12 cellular contexts compared by ENCODE assay signal in genomic region chr4:119735136-119735770, GRCh38.
DNase-seq lines count a peak whose midpoint lies in the region; ATAC-seq and TF ChIP-seq lines count a peak whose summit lies in the region.
"Had no signal": no experiment of that assay in that cellular context is flagged by ENCODE, and none has a peak within 500 bp of the region (broad histone marks: within the 10 kb centered on the region; RNA-seq: fewer than 3 reads in every experiment).

No MANE protein-coding gene starts in this region.

- H3K4me3 ChIP-seq in fibroblast of villous mesenchyme (ENCODE audit: low read depth, low read length) (no peak overlapping the region), suprapubic skin (no peak overlapping the region)

- H3K9me3 Mint-ChIP-seq in progenitor cell of endocrine pancreas (ENCODE audit: low read depth): peaks cover 6% of the 10 kb centered on the region
- H3K9me3 Mint-ChIP-seq: CD4-positive, CD25-positive, alpha-beta regulatory T cell; naive thymus-derived CD4-positive, alpha-beta T cell had no signal

- no peak overlapping the region for H3K27ac ChIP-seq in suprapubic skin

- H3K4me1 ChIP-seq in suprapubic skin: no peaks in the 10 kb centered on the region

- WGBS in suprapubic skin: 72% methylated on average over 2 of the region's 2 CpGs

- H3K4me1 Mint-ChIP-seq in progenitor cell of endocrine pancreas (ENCODE audit: low read depth): peaks cover 45% of the 10 kb centered on the region
- H3K4me1 Mint-ChIP-seq: CD4-positive, CD25-positive, alpha-beta regulatory T cell; naive thymus-derived CD4-positive, alpha-beta T cell had no signal

- peak overlapping the region; percentile 50 for H3K27ac Mint-ChIP-seq in progenitor cell of endocrine pancreas
- H3K27ac Mint-ChIP-seq: CD4-positive, CD25-positive, alpha-beta regulatory T cell; naive thymus-derived CD4-positive, alpha-beta T cell had no signal

- H3K27me3 Mint-ChIP-seq in progenitor cell of endocrine pancreas: no peaks in the 10 kb centered on the region

- no peaks in the 10 kb centered on the region for H3K9me3 ChIP-seq in suprapubic skin

- H3K36me3 Mint-ChIP-seq in progenitor cell of endocrine pancreas (ENCODE audit: insufficient read depth): no peaks in the 10 kb centered on the region
- H3K36me3 Mint-ChIP-seq: CD4-positive, CD25-positive, alpha-beta regulatory T cell; naive thymus-derived CD4-positive, alpha-beta T cell had no signal

- TF ChIP-seq CTCF in fibroblast of villous mesenchyme (IDR thresholded peaks at IDR 0.05; ENCODE audit: insufficient read depth, low read depth, low read length) (no peak), progenitor cell of endocrine pancreas (IDR thresholded peaks at IDR 0.05; ENCODE audit: unreplicated experiment) (no peak), suprapubic skin (IDR thresholded peaks at IDR 0.05) (no peak)

- no peak for TF ChIP-seq POLR2A in suprapubic skin (IDR thresholded peaks at IDR 0.05)

- in situ Hi-C loops in Caki2 (cut with HindIII; ENCODE audit: low pct_unique_long_range_greater_than_20kb, low sequenced_read_pairs): no loop called here

- TF ChIP-seq EP300 in suprapubic skin (IDR thresholded peaks at IDR 0.05): no peak

- ATAC-seq in SK-N-SH treated with all-trans-retinoic acid at 6 μM for 48 hours (peak; percentile 90), HG02759 (IDR thresholded peaks at IDR 0.05; ENCODE audit: unreplicated experiment) (no peak), HG02885 (IDR thresholded peaks at IDR 0.05; ENCODE audit: poor library complexity, unreplicated experiment) (no peak)
- ATAC-seq: naive thymus-derived CD4-positive, alpha-beta T cell had no signal

- DNase-seq in Caki2 (ENCODE audit: low read depth): peak; percentile 51
- peak; percentile 99 for DNase-seq in fibroblast of villous mesenchyme (ENCODE audit: low read depth)
- no peak for DNase-seq in progenitor cell of endocrine pancreas (ENCODE audit: low spot score, unreplicated experiment)
- DNase-seq in NCI-H1092 treated with DMSO at 0.1 percent for 48 hours (lab: John Stamatoyannopoulos, UW): no peak
- DNase-seq in suprapubic skin (ENCODE audit: low spot score in 2 of 2): no peak
- DNase-seq: CD4-positive, CD25-positive, alpha-beta regulatory T cell; naive thymus-derived CD4-positive, alpha-beta T cell; NCI-H446 treated with DMSO at 0.1 percent for 48 hours; T1000 had no signal

- no peaks in the 10 kb centered on the region for H3K27me3 ChIP-seq in suprapubic skin

- no peaks in the 10 kb centered on the region for H3K36me3 ChIP-seq in suprapubic skin

- no peak overlapping the region for H3K4me3 Mint-ChIP-seq in progenitor cell of endocrine pancreas (ENCODE audit: low read depth)
- H3K4me3 Mint-ChIP-seq: CD4-positive, CD25-positive, alpha-beta regulatory T cell; naive thymus-derived CD4-positive, alpha-beta T cell had no signal

TF ChIP-seq in SK-N-SH treated with all-trans-retinoic acid at 6 μM for 48 hours, 23 proteins besides CTCF, POLR2A, EP300 and RAD21:
- TF ChIP-seq ISL1 (CRISPR knock-in tag; IDR thresholded peaks at IDR 0.05): peak; percentile 24; the same call in 1 of the 2 replicates
- no peak for TF ChIP-seq PPARA (CRISPR knock-in tag; IDR thresholded peaks at IDR 0.05; ENCODE audit: borderline replicate concordance)
TF ChIP-seq in SK-N-SH treated with all-trans-retinoic acid at 6 μM for 48 hours: peak in this region for 1.

Comparison
In these comparisons a context has a peak if more than half of its experiments do, and no peak if none do; other contexts are left out.
1. DNase-seq: peak in Caki2 (single experiment) and fibroblast of villous mesenchyme (single experiment); none in progenitor cell of endocrine pancreas (single experiment), NCI-H1092 treated with DMSO at 0.1 percent for 48 hours (single experiment) and suprapubic skin (0 of 2).